In genomic region chr16:84370723-84371552, GRCh38 we compare ENCODE assay signal across 1 cellular context.
TF ChIP-seq lines count a peak whose summit lies in the region.

No MANE protein-coding gene starts in this region.

TF ChIP-seq in HepG2, 621 proteins besides CTCF, POLR2A, EP300 and RAD21 (continued from another document and continues in another):
- no peak for TF ChIP-seq AHDC1 (CRISPR knock-in tag; IDR thresholded peaks at IDR 0.05; ENCODE audit: borderline replicate concordance)
- no peak for TF ChIP-seq HNF1B (CRISPR knock-in tag; IDR thresholded peaks at IDR 0.05)
- no peak for TF ChIP-seq ZBTB3 (CRISPR knock-in tag; IDR thresholded peaks at IDR 0.05; ENCODE audit: borderline replicate concordance, low read depth)
- peak; percentile 26; the same call in 1 of the 2 replicates for TF ChIP-seq RARA (CRISPR knock-in tag; IDR thresholded peaks at IDR 0.05)
- TF ChIP-seq ZNF350 (CRISPR knock-in tag; IDR thresholded peaks at IDR 0.05; ENCODE audit: borderline replicate concordance, low read depth) = no peak
- no peak for TF ChIP-seq ZKSCAN8 (CRISPR knock-in tag; IDR thresholded peaks at IDR 0.05; ENCODE audit: borderline replicate concordance)
- TF ChIP-seq FOXK1 (CRISPR knock-in tag; IDR thresholded peaks at IDR 0.05; ENCODE audit: borderline replicate concordance, low read depth) = peak; percentile 33; the same call in 1 of the 2 replicates
- no peak for TF ChIP-seq SRY (CRISPR knock-in tag; IDR thresholded peaks at IDR 0.05)
- no peak for TF ChIP-seq ZNF570 (CRISPR knock-in tag; IDR thresholded peaks at IDR 0.05; ENCODE audit: borderline replicate concordance)
- TF ChIP-seq GABPA (IDR thresholded peaks at IDR 0.05; ENCODE audit: low read depth, low read length) = no peak
- TF ChIP-seq GABPA (CRISPR knock-in tag; IDR thresholded peaks at IDR 0.05; ENCODE audit: low read depth) = peak; percentile 45; the same call in 1 of the 2 replicates
- TF ChIP-seq BRCA1 (CRISPR knock-in tag; IDR thresholded peaks at IDR 0.05) = no peak
- TF ChIP-seq GATAD2A (CRISPR knock-in tag; IDR thresholded peaks at IDR 0.05) = peak; percentile 63; the same call in 1 of the 2 replicates
- no peak for TF ChIP-seq ZBTB39 (CRISPR knock-in tag; IDR thresholded peaks at IDR 0.05)
- no peak for TF ChIP-seq ATAD3A (CRISPR knock-in tag; IDR thresholded peaks at IDR 0.05)
- TF ChIP-seq NPAS2 (CRISPR knock-in tag; IDR thresholded peaks at IDR 0.05; ENCODE audit: borderline replicate concordance) = no peak
- TF ChIP-seq ZNF713 (CRISPR knock-in tag; IDR thresholded peaks at IDR 0.05) = no peak
- no peak for TF ChIP-seq ZNF205 (CRISPR knock-in tag; IDR thresholded peaks at IDR 0.05)
- TF ChIP-seq FOXP1 (IDR thresholded peaks at IDR 0.05) = no peak
- TF ChIP-seq FOXP1 (CRISPR knock-in tag; IDR thresholded peaks at IDR 0.05) = peak; percentile 40
- TF ChIP-seq PRDM10 (CRISPR knock-in tag; IDR thresholded peaks at IDR 0.05; ENCODE audit: low read depth) = no peak
- TF ChIP-seq ZSCAN5A (CRISPR knock-in tag; IDR thresholded peaks at IDR 0.05; ENCODE audit: borderline replicate concordance) = no peak
- TF ChIP-seq ZIK1 (CRISPR knock-in tag; IDR thresholded peaks at IDR 0.05; ENCODE audit: borderline replicate concordance, low read depth) = no peak
- no peak for TF ChIP-seq ZNF275 (CRISPR knock-in tag; IDR thresholded peaks at IDR 0.05; ENCODE audit: borderline replicate concordance)
- 0 out of 2 replicates have a peak, but pooled peaks have one; percentile 19 for TF ChIP-seq ZNF501 (CRISPR knock-in tag; IDR thresholded peaks at IDR 0.05)
- no peak for TF ChIP-seq ZNF263 (CRISPR knock-in tag; IDR thresholded peaks at IDR 0.05)
- no peak for TF ChIP-seq PREB (CRISPR knock-in tag; IDR thresholded peaks at IDR 0.05)
- TF ChIP-seq GABPB1 (CRISPR knock-in tag; IDR thresholded peaks at IDR 0.05) = no peak
- no peak for TF ChIP-seq TFDP2 (CRISPR knock-in tag; IDR thresholded peaks at IDR 0.05)
- TF ChIP-seq PATZ1 (CRISPR knock-in tag; IDR thresholded peaks at IDR 0.05) = no peak
- TF ChIP-seq BCLAF1 (IDR thresholded peaks at IDR 0.05) = no peak
- no peak for TF ChIP-seq NR2F6 (IDR thresholded peaks at IDR 0.05)
- no peak for TF ChIP-seq NR2F6 (CRISPR knock-in tag; IDR thresholded peaks at IDR 0.05)
- no peak for TF ChIP-seq STAT5B (CRISPR knock-in tag; IDR thresholded peaks at IDR 0.05)
- no peak for TF ChIP-seq YEATS4 (CRISPR knock-in tag; IDR thresholded peaks at IDR 0.05; ENCODE audit: borderline replicate concordance)
